In genomic region chr2:32008811-32009478, GRCh38 we compare ENCODE assay signal across 7 cellular contexts. TPM values are rescaled to one million over a fixed set of nuclear protein-coding genes. Genes with fewer than 3 reads are reported as not detected.
DNase-seq lines count a peak whose midpoint lies in the region; ATAC-seq and TF ChIP-seq lines count a peak whose summit lies in the region.

No MANE protein-coding gene starts in this region.

- WGBS in HUES64, result 7% methylated on average over 9 of the region's 9 CpGs

- H3K9me3 ChIP-seq in HUES64 (ENCODE audit: insufficient read depth, low read depth, low read length) (no peaks in the 10 kb centered on the region), gastrocnemius medialis (no peaks in the 10 kb centered on the region)

- intact Hi-C loops in gastrocnemius medialis (cut with DNase I; ENCODE audit: low total_unique reads), result loop anchor here (2.0 kb wide), 1 partner anchor 24 kb away; no protein-coding TSS in a partner anchor

- H3K4me3 ChIP-seq in HUES64 (ENCODE audit: low read length), result peak overlapping the region; percentile 88
- peak overlapping the region; percentile 85 to 92 (median 89) for H3K4me3 ChIP-seq in gastrocnemius medialis

- H3K27me3 ChIP-seq in HUES64 (ENCODE audit: insufficient read depth, low read length) (no peaks in the 10 kb centered on the region), gastrocnemius medialis (no peaks in the 10 kb centered on the region)

- H3K9me3 Mint-ChIP-seq in activated T-helper 17 cell treated with anti-CD3 and anti-CD28 coated beads, Interleukin-2, amount 50 U/mL, for 72 hours, result no peaks in the 10 kb centered on the region

- H3K36me3 Mint-ChIP-seq in activated T-helper 17 cell treated with anti-CD3 and anti-CD28 coated beads, Interleukin-2, amount 50 U/mL, for 72 hours (ENCODE audit: low read depth), result peaks cover 16% of the 10 kb centered on the region

- ATAC-seq in activated T-helper 17 cell treated with anti-CD3 and anti-CD28 coated beads, Interleukin-2, amount 50 U/mL, for 72 hours (replicated peaks), result no peak
- ATAC-seq in gastrocnemius medialis (no peak), HG02610 (IDR thresholded peaks at IDR 0.05; ENCODE audit: unreplicated experiment) (no peak)

- H3K27ac Mint-ChIP-seq in activated T-helper 17 cell treated with anti-CD3 and anti-CD28 coated beads, Interleukin-2, amount 50 U/mL, for 72 hours, result peak overlapping the region; percentile 89

- peak overlapping the region; percentile 87 for H3K4me3 Mint-ChIP-seq in activated T-helper 17 cell treated with anti-CD3 and anti-CD28 coated beads, Interleukin-2, amount 50 U/mL, for 72 hours

- DNase-seq in Daoy (ENCODE audit: low read depth), result peak; percentile 4
- DNase-seq in hepatic stellate cell (ENCODE audit: low spot score), result peak; percentile 21
- DNase-seq in gastrocnemius medialis, result no peak
- DNase-seq in NCI-H2196 treated with DMSO at 0.1 percent for 48 hours (lab: John Stamatoyannopoulos, UW; ENCODE audit: unreplicated experiment), result no peak

- H3K27ac ChIP-seq in HUES64 (ENCODE audit: low read depth, low read length), result no peak overlapping the region; the same call in 1 of the 2 replicates
- H3K27ac ChIP-seq in gastrocnemius medialis, result peak overlapping the region; percentile 86 to 96 (median 93)

- H3K27me3 Mint-ChIP-seq in activated T-helper 17 cell treated with anti-CD3 and anti-CD28 coated beads, Interleukin-2, amount 50 U/mL, for 72 hours, result no peaks in the 10 kb centered on the region

- TF ChIP-seq POLR2A in gastrocnemius medialis (IDR thresholded peaks at IDR 0.05), result no peak

- H3K4me1 ChIP-seq in HUES64 (ENCODE audit: insufficient read depth, low read length) (peaks cover 28% of the 10 kb centered on the region), gastrocnemius medialis (peaks cover 27 to 48% of the 10 kb centered on the region in 2 donors)

- in situ Hi-C loops in gastrocnemius medialis (cut with MboI; ENCODE audit: low sequenced_read_pairs in 4 of 4), result loop anchor here in 1 of 4 donors (10.0 kb wide), 1 partner anchor 56 kb away; the partner anchor contains the start of gene SPAST

- H3K4me1 Mint-ChIP-seq in activated T-helper 17 cell treated with anti-CD3 and anti-CD28 coated beads, Interleukin-2, amount 50 U/mL, for 72 hours, result peaks cover 37% of the 10 kb centered on the region

- H3K9ac ChIP-seq in HUES64 (ENCODE audit: low read depth, low read length), result peak overlapping the region; percentile 79

- TF ChIP-seq CTCF in gastrocnemius medialis (IDR thresholded peaks at IDR 0.05 in 4 of 5, conservative IDR thresholded peaks at IDR 0.05 in 1 of 5), result no peak

- 0 out of 2 replicates have a peak, but pooled peaks cover 5% of the 10 kb centered on the region for H3K36me3 ChIP-seq in HUES64 (ENCODE audit: insufficient read depth, low read length)
- no peaks in the 10 kb centered on the region for H3K36me3 ChIP-seq in gastrocnemius medialis

RNA-seq across cellular contexts. Expression of gene MEMO1, which starts 1.9 kb away (rescaled TPM):
- total RNA-seq in Daoy (2014; rRNA removed; shearing (Covaris generic)), result 15.0 and 37.0 TPM in 2 replicates
- polyA plus RNA-seq in HUES64 (2013, experiment 1 of 2), result 46.0 TPM
- 46.2 TPM for polyA plus RNA-seq in HUES64 (2013, experiment 2 of 2)
- 10 to 100 TPM; 44.8 to 74.1 TPM for total RNA-seq in activated T-helper 17 cell treated with anti-CD3 and anti-CD28 coated beads, Interleukin-2, amount 50 U/mL, for 72 hours
- 10 to 100 TPM; 32.2 to 75.0 (median 50.0) TPM for total RNA-seq in gastrocnemius medialis

RNA-seq across cellular contexts. Expression of gene DPY30, which starts 30.7 kb away (rescaled TPM):
- total RNA-seq in Daoy (2014; rRNA removed; shearing (Covaris generic)), result 119 and 141 TPM in 2 replicates
- polyA plus RNA-seq in HUES64 (2013, experiment 1 of 2), result 134 TPM
- polyA plus RNA-seq in HUES64 (2013, experiment 2 of 2), result 152 TPM
- total RNA-seq in activated T-helper 17 cell treated with anti-CD3 and anti-CD28 coated beads, Interleukin-2, amount 50 U/mL, for 72 hours, result 10 to 100 TPM; 50.1 to 66.2 TPM
- 10 to 100 TPM; 29.3 to 59.8 (median 36.2) TPM for total RNA-seq in gastrocnemius medialis

RNA-seq across cellular contexts. Expression of gene SPAST, which starts 54.4 kb away (rescaled TPM):
- 25.2 and 32.5 TPM in 2 replicates for total RNA-seq in Daoy (2014; rRNA removed; shearing (Covaris generic))
- 25.1 TPM for polyA plus RNA-seq in HUES64 (2013, experiment 1 of 2)
- 24.5 TPM for polyA plus RNA-seq in HUES64 (2013, experiment 2 of 2)
- 10 to 100 TPM; 12.5 to 19.6 TPM for total RNA-seq in activated T-helper 17 cell treated with anti-CD3 and anti-CD28 coated beads, Interleukin-2, amount 50 U/mL, for 72 hours
- 10 to 100 TPM; 25.0 to 30.6 (median 28.9) TPM for total RNA-seq in gastrocnemius medialis

Comparison
In these comparisons a context has a peak if more than half of its experiments do, and no peak if none do; other contexts are left out.
1. DNase-seq: peak in Daoy (single experiment) and hepatic stellate cell (single experiment); none in gastrocnemius medialis (0 of 2) and NCI-H2196 treated with DMSO at 0.1 percent for 48 hours (single experiment).